ENCODE assay signal across 24 cellular contexts in genomic region chr7:124183649-124184048, GRCh38.
"Had no signal": no experiment of that assay in that cellular context is flagged by ENCODE, and none has a peak within 500 bp of the region (broad histone marks: within the 10 kb centered on the region; RNA-seq: fewer than 3 reads in every experiment).

No MANE protein-coding gene starts in this region.

- H3K9me3 ChIP-seq: ovary, psoas muscle, right lobe of liver, sigmoid colon, stomach, thoracic aorta, thyroid gland, tibial nerve, upper lobe of left lung, vagina had no signal

- H3K9ac ChIP-seq: neural progenitor cell, parathyroid adenoma had no signal

- H3K4me3 ChIP-seq: neural progenitor cell, ovary, psoas muscle, right lobe of liver, sigmoid colon, stomach, thoracic aorta, thyroid gland, tibial nerve, upper lobe of left lung, vagina had no signal

- H2AFZ ChIP-seq: neural progenitor cell, parathyroid adenoma had no signal

- H3K36me3 ChIP-seq: neural progenitor cell, ovary, right lobe of liver, sigmoid colon, stomach, thoracic aorta, thyroid gland, tibial nerve, upper lobe of left lung, vagina had no signal

- DNase-seq: natural killer cell; occipital lobe; ovary; posterior cingulate gyrus; psoas muscle; right cardiac atrium; right lobe of liver; sigmoid colon; small intestine; stimulated activated CD4-positive, alpha-beta T cell treated with anti-CD3 and anti-CD28 coated beads, Interleukin-15, amount 100 ng/mL, for 24 hours; stimulated activated CD4-positive, alpha-beta T cell treated with anti-CD3 and anti-CD28 coated beads, Interleukin-2, amount 100 ng/mL, for 24 hours; stimulated activated CD4-positive, alpha-beta T cell treated with anti-CD3 and anti-CD28 coated beads, Interleukin-2, amount 100 ng/mL, for 48 hours; stimulated activated CD4-positive, alpha-beta T cell treated with anti-CD3 and anti-CD28 coated beads, Interleukin-4, amount 100 ng/mL, for 24 hours; stimulated activated naive B cell treated with anti-CD40 and anti-IgM and Interleukin-4, amounts not matched to agents 10 μg/mL and 1 μg/mL and 100 μg/mL, for 72 hours; stimulated activated naive CD4-positive, alpha-beta T cell treated with Interleukin-2 at 50 U/mL for 16 hours; stomach; thyroid gland; trophoblast cell; upper lobe of left lung had no signal

- H3K27ac ChIP-seq: neural progenitor cell, ovary, parathyroid adenoma, psoas muscle, right lobe of liver, sigmoid colon, stomach, thoracic aorta, thyroid gland, tibial nerve, upper lobe of left lung, vagina had no signal

- H3K79me2 ChIP-seq: parathyroid adenoma had no signal

- H3K4me2 ChIP-seq: neural progenitor cell had no signal

- H3K27me3 ChIP-seq: neural progenitor cell, ovary, right lobe of liver, sigmoid colon, stomach, thyroid gland, tibial nerve, upper lobe of left lung, vagina had no signal
